ENCODE assay signal across 16 cellular contexts in the genomic region with DNA sequence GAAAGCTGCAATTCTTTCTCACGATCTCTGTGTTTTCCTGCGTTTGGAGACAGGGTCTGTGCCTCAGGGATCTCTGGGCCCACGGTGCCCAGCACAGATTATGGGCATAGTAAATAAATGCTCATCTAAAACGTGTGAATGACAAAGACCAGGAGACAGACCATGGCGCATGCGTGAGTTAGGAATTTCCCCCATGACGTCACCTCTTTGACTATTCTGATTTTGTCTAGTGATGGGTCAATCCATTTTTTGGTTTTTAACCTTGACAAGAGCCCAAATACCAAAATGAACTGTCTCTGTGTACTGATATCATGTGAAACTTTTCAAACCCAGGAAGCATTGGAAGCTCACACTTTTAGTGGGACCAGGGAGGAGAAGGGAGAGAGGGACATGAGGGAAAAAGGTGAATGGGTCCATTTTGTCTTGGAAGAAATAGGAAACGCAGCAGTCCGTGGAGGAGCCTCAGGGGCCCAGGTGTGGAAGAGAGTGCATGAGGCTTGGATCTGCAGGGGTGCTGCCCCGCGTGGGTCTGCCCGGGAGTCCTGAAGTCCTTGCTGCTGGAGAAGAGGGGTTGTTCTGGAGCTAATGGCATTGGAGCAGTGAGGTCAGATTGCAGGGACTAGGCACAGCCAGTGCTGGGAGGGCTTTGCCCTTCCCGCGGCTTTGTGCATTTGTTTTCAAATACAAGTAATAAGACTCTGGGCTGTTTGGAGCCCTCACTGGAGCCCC.
DNase-seq lines count a peak whose midpoint lies in the region; TF ChIP-seq lines count a peak whose summit lies in the region.
"Had no signal": no experiment of that assay in that cellular context is flagged by ENCODE, and none has a peak within 500 bp of the region (broad histone marks: within the 10 kb centered on the region; RNA-seq: fewer than 3 reads in every experiment).

No MANE protein-coding gene starts in this region.

- no peak overlapping the region for H3K27ac Mint-ChIP-seq in activated T-helper 1 cell treated with anti-CD3 and anti-CD28 coated beads, Interleukin-12 subunit alpha, Interleukin-12 subunit beta, Interleukin-2, Interleukin-4 antibody, amounts not matched to agents 30 ng/mL and 10 ng/mL and 1 ng/mL, durations not matched to agents 14 hours and 24 hours and 36 hours
- H3K27ac Mint-ChIP-seq: CD8-positive, alpha-beta memory T cell had no signal

- in situ Hi-C loops in mammary epithelial cell (cut with MboI; ENCODE audit: low sequenced_read_pairs in 2 of 2): no loop called here

- H3K27me3 Mint-ChIP-seq in activated T-helper 1 cell treated with anti-CD3 and anti-CD28 coated beads, Interleukin-12 subunit alpha, Interleukin-12 subunit beta, Interleukin-2, Interleukin-4 antibody, amounts not matched to agents 30 ng/mL and 10 ng/mL and 1 ng/mL, durations not matched to agents 14 hours and 24 hours and 36 hours (ENCODE audit: insufficient read depth): peaks cover 7% of the 10 kb centered on the region

- BruUV-seq in mammary epithelial cell (replicated peaks; lab: Mats Ljungman, UMichigan): no TSS peak

- no peaks in the 10 kb centered on the region for H4K20me1 ChIP-seq in mammary epithelial cell (ENCODE audit: insufficient read depth, low read length)

- no peaks in the 10 kb centered on the region for H3K79me2 ChIP-seq in mammary epithelial cell (ENCODE audit: insufficient read depth, low read length)

- no peaks in the 10 kb centered on the region for H3K36me3 Mint-ChIP-seq in activated T-helper 1 cell treated with anti-CD3 and anti-CD28 coated beads, Interleukin-12 subunit alpha, Interleukin-12 subunit beta, Interleukin-2, Interleukin-4 antibody, amounts not matched to agents 30 ng/mL and 10 ng/mL and 1 ng/mL, durations not matched to agents 14 hours and 24 hours and 36 hours (ENCODE audit: low read depth)

- CTCF ChIA-PET in mammary epithelial cell (lab: Charles Lee; ENCODE audit: low non-redundant PET): no interaction called here

- no peak for DNase-seq in breast epithelium (ENCODE audit: low spot score in 2 of 2)
- no peak for DNase-seq in mammary epithelial cell
- DNase-seq in esophagus muscularis mucosa (ENCODE audit: extremely low spot score): peak; percentile 75
- DNase-seq in neuronal stem cell (ENCODE audit: low spot score): no peak
- DNase-seq in COR-L47 (lab: John Stamatoyannopoulos, UW): no peak
- DNase-seq in activated T-helper 1 cell treated with anti-CD3 and anti-CD28 coated beads, Interleukin-12 subunit alpha, Interleukin-12 subunit beta, Interleukin-2, Interleukin-4 antibody, amounts not matched to agents 30 ng/mL and 10 ng/mL and 1 ng/mL, durations not matched to agents 14 hours and 24 hours and 36 hours (ENCODE audit: low spot score): no peak
- no peak for DNase-seq in activated CD8-positive, alpha-beta memory T cell treated with anti-CD3 and anti-CD28 coated beads, Interleukin-2, amount 50 U/mL, for 48 hours
- DNase-seq in HuH-7.5 (ENCODE audit: low spot score): no peak
- DNase-seq: 8988T; CD8-positive, alpha-beta memory T cell; DMS79 treated with DMSO at 0.1 percent for 48 hours; NCI-H1105 treated with DMSO at 0.1 percent for 48 hours; NCI-H1930; NCI-H446; NCI-H69; SHP77 had no signal

- H2AK5ac ChIP-seq in neuronal stem cell (ENCODE audit: low read depth, low read length): no peak overlapping the region

- TF ChIP-seq CTCF in breast epithelium (IDR thresholded peaks at IDR 0.05) (no peak), mammary epithelial cell (conservative IDR thresholded peaks at IDR 0.05 in 1 of 2, IDR thresholded peaks at IDR 0.05 in 1 of 2; ENCODE audit: extremely low read depth in 1 of 2, insufficient read depth in 1 of 2, low read depth in 1 of 2, low read length in 2 of 2) (no peak), esophagus muscularis mucosa (IDR thresholded peaks at IDR 0.05) (no peak)

- H3K4me3 Mint-ChIP-seq in activated T-helper 1 cell treated with anti-CD3 and anti-CD28 coated beads, Interleukin-12 subunit alpha, Interleukin-12 subunit beta, Interleukin-2, Interleukin-4 antibody, amounts not matched to agents 30 ng/mL and 10 ng/mL and 1 ng/mL, durations not matched to agents 14 hours and 24 hours and 36 hours: no peak overlapping the region
- H3K4me3 Mint-ChIP-seq: CD8-positive, alpha-beta memory T cell had no signal

- 80% methylated on average over 12 of the region's 14 CpGs for WGBS in mammary epithelial cell (ENCODE audit: low coverage, missing lambda C conversion rate)
- 75% methylated on average over 11 of the region's 14 CpGs for WGBS in esophagus muscularis mucosa
- no CpG with 5 or more reads among the region's 14 CpGs for WGBS in neuronal stem cell (ENCODE audit: extremely low coverage in 2 of 2, insufficient read length in 2 of 2, insufficient replicate concordance in 1 of 2), 2 donors

- no peak overlapping the region for H4K8ac ChIP-seq in neuronal stem cell (ENCODE audit: low read depth, low read length)

- no peaks in the 10 kb centered on the region for H3K79me1 ChIP-seq in neuronal stem cell (ENCODE audit: low read depth, low read length)

- H3K4me1 ChIP-seq in breast epithelium (peaks cover 9 to 13% of the 10 kb centered on the region in 2 donors), mammary epithelial cell (ENCODE audit: insufficient read depth, low read length) (peaks cover 24% of the 10 kb centered on the region), esophagus muscularis mucosa (peaks cover 40 to 85% (median 82%) of the 10 kb centered on the region in 4 donors), neuronal stem cell (ENCODE audit: control insufficient read depth in 2 of 2, insufficient read depth in 1 of 2, low read depth in 1 of 2, low read length in 2 of 2) (no peaks in the 10 kb centered on the region)

- H2AFZ ChIP-seq in mammary epithelial cell (ENCODE audit: low read depth, low read length) (no peak overlapping the region), neuronal stem cell (ENCODE audit: low read length) (no peak overlapping the region)

- no peak overlapping the region for H3K9ac ChIP-seq in mammary epithelial cell (ENCODE audit: insufficient read depth, low read length)
- no peak overlapping the region for H3K9ac ChIP-seq in neuronal stem cell (ENCODE audit: low read depth, low read length, poor library complexity)

- no peak overlapping the region for H2BK120ac ChIP-seq in neuronal stem cell (ENCODE audit: low read depth, low read length)

- H3K9me3 ChIP-seq in breast epithelium: no peaks in the 10 kb centered on the region
- H3K9me3 ChIP-seq in mammary epithelial cell (replicated peaks; ENCODE audit: insufficient read depth, low read length): peaks cover 5% of the 10 kb centered on the region
- no peaks in the 10 kb centered on the region for H3K9me3 ChIP-seq in esophagus muscularis mucosa
- no peaks in the 10 kb centered on the region for H3K9me3 ChIP-seq in neuronal stem cell (replicated peaks in 1 of 2; ENCODE audit: control insufficient read depth in 2 of 2, insufficient read depth in 1 of 2, low read depth in 1 of 2, low read length in 2 of 2)

- no peak overlapping the region for H2BK15ac ChIP-seq in neuronal stem cell (ENCODE audit: low read length)

- dilution Hi-C loops in mammary epithelial cell (cut with HindIII; ENCODE audit: low sequenced_read_pairs): no loop called here

- H4K91ac ChIP-seq in neuronal stem cell (ENCODE audit: low read depth, low read length, poor library complexity): no peak overlapping the region

- no peaks in the 10 kb centered on the region for H3K27me3 ChIP-seq in breast epithelium
- no peaks in the 10 kb centered on the region for H3K27me3 ChIP-seq in mammary epithelial cell (ENCODE audit: insufficient read depth, low read length)
- H3K27me3 ChIP-seq in esophagus muscularis mucosa: no peaks in the 10 kb centered on the region
- no peaks in the 10 kb centered on the region for H3K27me3 ChIP-seq in neuronal stem cell (ENCODE audit: control insufficient read depth in 3 of 3, insufficient read depth in 3 of 3, low read depth in 1 of 3, low read length in 3 of 3)

- no peak overlapping the region for H3K23ac ChIP-seq in neuronal stem cell (ENCODE audit: low read depth, low read length, poor library complexity)

- H3K36me3 ChIP-seq in breast epithelium: no peaks in the 10 kb centered on the region
- no peaks in the 10 kb centered on the region for H3K36me3 ChIP-seq in mammary epithelial cell (ENCODE audit: insufficient read depth, low read length)
- no peaks in the 10 kb centered on the region for H3K36me3 ChIP-seq in esophagus muscularis mucosa
- H3K36me3 ChIP-seq in neuronal stem cell (replicated peaks in 1 of 2; ENCODE audit: control insufficient read depth in 2 of 2, insufficient read depth in 2 of 2, low read length in 2 of 2): no peaks in the 10 kb centered on the region

- H2BK12ac ChIP-seq in neuronal stem cell (ENCODE audit: low read length): no peak overlapping the region

- no peak for TF ChIP-seq EP300 in esophagus muscularis mucosa (IDR thresholded peaks at IDR 0.05)

- H2BK5ac ChIP-seq in neuronal stem cell (ENCODE audit: low read length): peak overlapping the region; percentile 45

- intact Hi-C loops in breast epithelium (cut with DNase I; ENCODE audit: low total_unique reads): loop anchor here (5.0 to 10.0 kb wide), 2 partner anchors 356 to 1973 kb away; no protein-coding TSS in a partner anchor
- intact Hi-C loops in mammary epithelial cell (cut with micrococcal nuclease): no loop called here
- intact Hi-C loops in esophagus muscularis mucosa (cut with DNase I): loop anchor here (5.0 kb wide), 1 partner anchor 188 kb away; no protein-coding TSS in a partner anchor
- intact Hi-C loops in activated T-helper 1 cell treated with anti-CD3 and anti-CD28 coated beads, Interleukin-12 subunit alpha, Interleukin-12 subunit beta, Interleukin-2, Interleukin-4 antibody, amounts not matched to agents 30 ng/mL and 10 ng/mL and 1 ng/mL, durations not matched to agents 14 hours and 24 hours and 36 hours (cut with micrococcal nuclease): no loop called here

- H3K14ac ChIP-seq in neuronal stem cell (ENCODE audit: low read length): peak overlapping the region; percentile 43

- TF ChIP-seq POLR2A in breast epithelium (IDR thresholded peaks at IDR 0.05) (no peak), esophagus muscularis mucosa (IDR thresholded peaks at IDR 0.05; ENCODE audit: low read depth) (no peak)

- H3K4me1 Mint-ChIP-seq in activated T-helper 1 cell treated with anti-CD3 and anti-CD28 coated beads, Interleukin-12 subunit alpha, Interleukin-12 subunit beta, Interleukin-2, Interleukin-4 antibody, amounts not matched to agents 30 ng/mL and 10 ng/mL and 1 ng/mL, durations not matched to agents 14 hours and 24 hours and 36 hours (ENCODE audit: low read depth): no peaks in the 10 kb centered on the region
- H3K4me1 Mint-ChIP-seq: CD8-positive, alpha-beta memory T cell had no signal

- peaks cover 8% of the 10 kb centered on the region for H3K9me3 Mint-ChIP-seq in activated T-helper 1 cell treated with anti-CD3 and anti-CD28 coated beads, Interleukin-12 subunit alpha, Interleukin-12 subunit beta, Interleukin-2, Interleukin-4 antibody, amounts not matched to agents 30 ng/mL and 10 ng/mL and 1 ng/mL, durations not matched to agents 14 hours and 24 hours and 36 hours

- H3K27ac ChIP-seq in breast epithelium (peak overlapping the region; percentile 82 to 90), mammary epithelial cell (ENCODE audit: insufficient read depth, low read depth, low read length) (no peak overlapping the region), esophagus muscularis mucosa (replicated peaks in 1 of 4) (peak overlapping the region; percentile 87 to 91 (median 89)), neuronal stem cell (replicated peaks; ENCODE audit: low read length) (no peak overlapping the region)

- H3K18ac ChIP-seq in neuronal stem cell (ENCODE audit: low read length): no peak overlapping the region

- no peak overlapping the region for H3K4ac ChIP-seq in neuronal stem cell (ENCODE audit: low read length)

- H3K4me3 ChIP-seq in breast epithelium (no peak overlapping the region), mammary epithelial cell (replicated peaks in 1 of 3; ENCODE audit: insufficient read depth in 1 of 3, low read depth in 2 of 3, low read length in 3 of 3) (no peak overlapping the region), esophagus muscularis mucosa (no peak overlapping the region), neuronal stem cell (ENCODE audit: low read length in 2 of 2) (no peak overlapping the region)

- H3K4me2 ChIP-seq in mammary epithelial cell (ENCODE audit: insufficient read depth, low read depth, low read length): no peak overlapping the region
- no peak overlapping the region for H3K4me2 ChIP-seq in neuronal stem cell (ENCODE audit: insufficient read depth, low read length, poor library complexity, severe bottlenecking)

Comparison
In these comparisons a context has a peak if more than half of its experiments do, and no peak if none do; other contexts are left out.
1. H3K27ac ChIP-seq: peak in breast epithelium (2 of 2) and esophagus muscularis mucosa (4 of 4); none in mammary epithelial cell (single experiment) and neuronal stem cell (single experiment).
2. intact Hi-C loops: an anchor here in breast epithelium (5.0 to 10.0 kb wide) and esophagus muscularis mucosa (5.0 kb wide); none called in mammary epithelial cell and activated T-helper 1 cell treated with anti-CD3 and anti-CD28 coated beads, Interleukin-12 subunit alpha, Interleukin-12 subunit beta, Interleukin-2, Interleukin-4 antibody, amounts not matched to agents 30 ng/mL and 10 ng/mL and 1 ng/mL, durations not matched to agents 14 hours and 24 hours and 36 hours.